ENCODE assay signal across 14 cellular contexts in the genomic region with DNA sequence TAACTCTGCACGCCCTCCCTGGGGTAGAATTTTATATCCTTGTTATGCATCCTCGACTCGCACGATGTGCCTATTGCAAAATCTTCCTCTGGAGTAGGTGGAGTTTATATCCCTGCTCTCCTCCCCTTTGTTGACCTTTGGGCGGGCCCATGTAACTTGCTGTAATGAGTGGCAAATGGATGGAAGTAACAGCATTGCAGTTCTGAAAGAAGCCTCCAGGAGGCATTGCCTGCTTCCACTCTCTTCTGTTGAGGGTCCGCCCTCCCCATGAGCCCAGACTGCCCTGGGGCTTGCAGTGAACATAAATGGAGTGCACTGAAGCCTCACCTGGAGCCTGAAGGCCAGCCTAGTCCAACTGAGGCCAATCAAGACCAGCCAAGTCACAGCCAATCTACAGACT.
DNase-seq lines count a peak whose midpoint lies in the region; ATAC-seq, FAIRE-seq and TF ChIP-seq lines count a peak whose summit lies in the region.
"Had no signal": no experiment of that assay in that cellular context is flagged by ENCODE, and none has a peak within 500 bp of the region (broad histone marks: within the 10 kb centered on the region; RNA-seq: fewer than 3 reads in every experiment).

No MANE protein-coding gene starts in this region.

- no peak overlapping the region for H3K4me3 ChIP-seq in OCI-LY3 (ENCODE audit: low read length)
- no peak overlapping the region for H3K4me3 ChIP-seq in iPS DF 6.9 (ENCODE audit: low read length)
- H3K4me3 ChIP-seq: heart left ventricle had no signal

- no peak overlapping the region for H3K9ac ChIP-seq in OCI-LY3 (ENCODE audit: low read length)

- peaks cover 13% of the 10 kb centered on the region for H3K4me1 ChIP-seq in OCI-LY3 (ENCODE audit: low read length)
- 0 out of 2 replicates have a peak, but pooled peaks cover 1% of the 10 kb centered on the region for H3K4me1 ChIP-seq in iPS DF 6.9 (ENCODE audit: control insufficient read depth, insufficient read depth, low read length)
- H3K4me1 ChIP-seq: heart left ventricle had no signal

- H3K27me3 ChIP-seq in OCI-LY3 (ENCODE audit: low read depth, low read length) (no peaks in the 10 kb centered on the region), iPS DF 6.9 (ENCODE audit: control insufficient read depth, insufficient read depth, low read length) (no peaks in the 10 kb centered on the region)

- H4K20me1 ChIP-seq in OCI-LY3 (ENCODE audit: insufficient read depth, low read length): no peaks in the 10 kb centered on the region

- peak; percentile 5 for FAIRE-seq in GM18507 (lab: Jason Lieb, UNC)
- FAIRE-seq: urothelium cell line had no signal

- peak; percentile 50 for TF ChIP-seq CTCF in OCI-LY3 (IDR thresholded peaks at IDR 0.05; ENCODE audit: low read depth, low read length)

- H2AFZ ChIP-seq in OCI-LY3 (ENCODE audit: low read depth, low read length): no peak overlapping the region

- DNase-seq in DMS 273 (lab: John Stamatoyannopoulos, UW; ENCODE audit: unreplicated experiment) (peak; percentile 45), DMS 273 treated with DMSO at 0.1 percent for 48 hours (lab: John Stamatoyannopoulos, UW) (no peak), GM18507 (ENCODE audit: extremely low spot score, insufficient read length, low read depth) (no peak), iPS DF 6.9 (ENCODE audit: low read depth, low spot score) (peak; percentile 52), hepatic stellate cell (ENCODE audit: low spot score) (no peak)
- DNase-seq: 8988T; activated CD8-positive, alpha-beta memory T cell treated with anti-CD3 and anti-CD28 coated beads, Interleukin-2, amount 10 ng/mL, durations not matched to agents 7 days and 5 days; aorta; heart left ventricle; T-helper 1 cell had no signal

- H3K36me3 ChIP-seq in OCI-LY3 (replicated peaks; ENCODE audit: low read depth, low read length) (no peaks in the 10 kb centered on the region), iPS DF 6.9 (ENCODE audit: control insufficient read depth, insufficient read depth, low read length) (no peaks in the 10 kb centered on the region)
- H3K36me3 ChIP-seq: heart left ventricle had no signal

- no peaks in the 10 kb centered on the region for H3K79me2 ChIP-seq in OCI-LY3 (ENCODE audit: low read length)

- H3K9me3 ChIP-seq in OCI-LY3 (ENCODE audit: insufficient read depth, low read length) (no peaks in the 10 kb centered on the region), iPS DF 6.9 (ENCODE audit: control insufficient read depth, insufficient read depth, low read length) (no peaks in the 10 kb centered on the region)
- H3K9me3 ChIP-seq: heart left ventricle had no signal

- ATAC-seq in HG02678 (IDR thresholded peaks at IDR 0.05; ENCODE audit: unreplicated experiment) (no peak), HG03342 (IDR thresholded peaks at IDR 0.05; ENCODE audit: unreplicated experiment) (no peak)
- ATAC-seq: activated CD8-positive, alpha-beta memory T cell treated with anti-CD3 and anti-CD28 coated beads, Interleukin-2, amount 10 ng/mL, durations not matched to agents 7 days and 5 days; heart left ventricle had no signal

- no CpG with 5 or more reads among the region's 6 CpGs for WGBS in iPS DF 6.9 (ENCODE audit: insufficient coverage, insufficient read length)

- H3K27ac ChIP-seq in OCI-LY3 (ENCODE audit: low read length) (no peak overlapping the region), iPS DF 6.9 (ENCODE audit: low read length) (no peak overlapping the region)
- H3K27ac ChIP-seq: heart left ventricle had no signal

- H3K4me2 ChIP-seq in OCI-LY3 (ENCODE audit: low read length): no peak overlapping the region

Comparison
In these comparisons a context has a peak if more than half of its experiments do, and no peak if none do; other contexts are left out.
1. DNase-seq: peak in DMS 273 (single experiment) and iPS DF 6.9 (single experiment); none in DMS 273 treated with DMSO at 0.1 percent for 48 hours (single experiment), GM18507 (single experiment) and hepatic stellate cell (single experiment).